ENCODE assay signal across 23 cellular contexts in the genomic region with DNA sequence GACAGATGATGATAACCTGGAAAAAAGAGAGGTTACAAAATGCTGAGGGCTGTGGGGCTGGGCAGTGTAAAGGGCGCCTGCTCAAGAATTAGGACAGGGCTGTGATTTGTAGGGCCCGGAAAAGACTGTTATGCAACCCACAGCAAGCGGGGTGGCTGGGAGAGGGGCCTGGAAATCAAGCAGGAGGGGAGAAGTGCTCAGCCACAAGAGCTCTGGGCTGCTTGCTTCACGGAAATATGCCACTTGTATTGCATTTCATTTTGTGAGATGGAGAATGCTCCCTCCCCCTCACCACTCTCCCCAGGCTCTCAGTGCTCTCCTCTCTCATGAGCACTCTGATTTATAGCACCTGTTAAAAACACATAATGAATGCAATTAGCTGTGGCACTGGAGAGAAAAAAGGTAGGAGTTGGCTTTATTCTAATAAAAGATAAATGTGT. TPM values are rescaled to one million over a fixed set of nuclear protein-coding genes. Genes with fewer than 3 reads are reported as not detected.
DNase-seq lines count a peak whose midpoint lies in the region; ATAC-seq and TF ChIP-seq lines count a peak whose summit lies in the region.
"Had no signal": no experiment of that assay in that cellular context is flagged by ENCODE, and none has a peak within 500 bp of the region (broad histone marks: within the 10 kb centered on the region; RNA-seq: fewer than 3 reads in every experiment).

No MANE protein-coding gene starts in this region.

- no peaks in the 10 kb centered on the region for H3K36me3 ChIP-seq in hepatocyte (replicated peaks; ENCODE audit: insufficient read depth, low read depth)
- no peaks in the 10 kb centered on the region for H3K36me3 ChIP-seq in naive thymus-derived CD4-positive, alpha-beta T cell (ENCODE audit: control insufficient read depth in 2 of 3, insufficient read depth in 3 of 3, low read length in 3 of 3)
- H3K36me3 ChIP-seq: esophagus muscularis mucosa, pancreas, upper lobe of left lung had no signal

- peak overlapping the region; percentile 27 for H3K27ac ChIP-seq in hepatocyte
- H3K27ac ChIP-seq in naive thymus-derived CD4-positive, alpha-beta T cell (ENCODE audit: low read depth, low read length), result no peak overlapping the region
- H3K27ac ChIP-seq: esophagus muscularis mucosa, pancreas, upper lobe of left lung had no signal

- CTCF ChIA-PET in naive thymus-derived CD4-positive, alpha-beta T cell (lab: Charles Lee), result no interaction called here

- H3K4me3 Mint-ChIP-seq in type B pancreatic cell, result peak overlapping the region; percentile 39
- H3K4me3 Mint-ChIP-seq in naive thymus-derived CD4-positive, alpha-beta T cell, result no peak overlapping the region
- H3K4me3 Mint-ChIP-seq: activated naive CD4-positive, alpha-beta T cell treated with anti-CD3 and anti-CD28 coated beads, Interleukin-2, amount 50 U/mL, for 24 hours; stimulated activated naive B cell treated with anti-CD40 and anti-IgM and Interleukin-4, amounts not matched to agents 10 μg/mL and 1 μg/mL and 100 μg/mL, for 72 hours had no signal

- H3K4me1 ChIP-seq in hepatocyte (ENCODE audit: insufficient read depth), result peaks cover 45% of the 10 kb centered on the region
- no peaks in the 10 kb centered on the region for H3K4me1 ChIP-seq in naive thymus-derived CD4-positive, alpha-beta T cell (ENCODE audit: control insufficient read depth in 2 of 2, insufficient read depth in 2 of 2, low read length in 2 of 2)

- peak overlapping the region; percentile 28 for H3K4me2 ChIP-seq in hepatocyte

- DNase-seq in NCI-H2107 treated with DMSO at 0.1 percent for 48 hours (lab: John Stamatoyannopoulos, UW; ENCODE audit: unreplicated experiment) (peak; percentile 45), NCI-H2107 (lab: John Stamatoyannopoulos, UW) (no peak), NCI-H2171 (lab: John Stamatoyannopoulos, UW) (peak; percentile 45), hepatocyte (ENCODE audit: low spot score) (peak; percentile 52), type B pancreatic cell (ENCODE audit: extremely low spot score, unreplicated experiment) (no peak), T1000 (lab: John Stamatoyannopoulos, UW) (no peak)
- DNase-seq in activated CD4-positive, alpha-beta T cell treated with anti-CD3 and anti-CD28 coated beads, Interleukin-2, amount 50 U/mL, for 1 hour, result no peak
- DNase-seq in naive thymus-derived CD4-positive, alpha-beta T cell, result no peak
- DNase-seq: activated CD4-positive, alpha-beta T cell treated with anti-CD3 and anti-CD28 coated beads for 1 hour; activated T-cell treated with anti-CD3 and anti-CD28 coated beads for 4 hours; HCEC 1CT; IMR-90; kidney; mucosa of descending colon; NCI-H1930; pancreas; Right ventricle myocardium superior; small intestine; stimulated activated naive B cell treated with anti-CD40 and anti-IgM and Interleukin-4, amounts not matched to agents 10 μg/mL and 1 μg/mL and 100 μg/mL, for 72 hours had no signal

- intact Hi-C loops in naive thymus-derived CD4-positive, alpha-beta T cell (cut with micrococcal nuclease), result no loop called here

- H3K9me2 ChIP-seq in hepatocyte (replicated peaks; ENCODE audit: insufficient read depth), result no peaks in the 10 kb centered on the region

- H3K9me3 ChIP-seq in hepatocyte (ENCODE audit: low read depth), result no peaks in the 10 kb centered on the region
- H3K9me3 ChIP-seq in naive thymus-derived CD4-positive, alpha-beta T cell (ENCODE audit: control insufficient read depth in 2 of 3, low read length in 3 of 3), result no peaks in the 10 kb centered on the region
- H3K9me3 ChIP-seq: esophagus muscularis mucosa, mucosa of descending colon, pancreas, upper lobe of left lung had no signal

- H3K27me3 ChIP-seq in hepatocyte, result peaks cover 67% of the 10 kb centered on the region
- peaks cover 11 to 26% of the 10 kb centered on the region in 2 donors for H3K27me3 ChIP-seq in naive thymus-derived CD4-positive, alpha-beta T cell (ENCODE audit: control insufficient read depth in 2 of 2, insufficient read depth in 2 of 2, low read length in 2 of 2)

- H4K20me1 ChIP-seq in hepatocyte (ENCODE audit: insufficient read depth, poor library complexity, severe bottlenecking), result no peaks in the 10 kb centered on the region

- peaks cover 48% of the 10 kb centered on the region for H3K4me1 Mint-ChIP-seq in type B pancreatic cell (ENCODE audit: unreplicated experiment)
- H3K4me1 Mint-ChIP-seq in naive thymus-derived CD4-positive, alpha-beta T cell, result peaks cover 4 to 18% (median 11%) of the 10 kb centered on the region in 7 donors

- TF ChIP-seq CTCF in hepatocyte (IDR thresholded peaks at IDR 0.05; ENCODE audit: poor library complexity) (no peak), type B pancreatic cell (conservative IDR thresholded peaks at IDR 0.05) (no peak)

- H3K36me3 Mint-ChIP-seq in type B pancreatic cell, result no peaks in the 10 kb centered on the region
- H3K36me3 Mint-ChIP-seq in naive thymus-derived CD4-positive, alpha-beta T cell, result peaks cover 0 to 4% (median 0%) of the 10 kb centered on the region in 5 donors
- H3K36me3 Mint-ChIP-seq: activated naive CD4-positive, alpha-beta T cell treated with anti-CD3 and anti-CD28 coated beads, Interleukin-2, amount 50 U/mL, for 24 hours had no signal

- no peak overlapping the region for H3K27ac Mint-ChIP-seq in type B pancreatic cell
- H3K27ac Mint-ChIP-seq in naive thymus-derived CD4-positive, alpha-beta T cell, result no peak overlapping the region
- H3K27ac Mint-ChIP-seq: activated naive CD4-positive, alpha-beta T cell treated with anti-CD3 and anti-CD28 coated beads, Interleukin-2, amount 50 U/mL, for 24 hours; stimulated activated naive B cell treated with anti-CD40 and anti-IgM and Interleukin-4, amounts not matched to agents 10 μg/mL and 1 μg/mL and 100 μg/mL, for 72 hours had no signal

- peaks cover 90% of the 10 kb centered on the region for H3K27me3 Mint-ChIP-seq in type B pancreatic cell
- peaks cover 71 to 89% (median 81%) of the 10 kb centered on the region in 5 donors for H3K27me3 Mint-ChIP-seq in naive thymus-derived CD4-positive, alpha-beta T cell

- no peak overlapping the region for H3K4me3 ChIP-seq in hepatocyte
- H3K4me3 ChIP-seq in naive thymus-derived CD4-positive, alpha-beta T cell (ENCODE audit: low read length), result no peak overlapping the region
- H3K4me3 ChIP-seq: esophagus muscularis mucosa, mucosa of descending colon, pancreas, upper lobe of left lung had no signal

- 12% methylated on average over 4 of the region's 4 CpGs for WGBS in hepatocyte (ENCODE audit: low lambda C conversion rate, missing lambda C conversion rate)

- ATAC-seq in naive thymus-derived CD4-positive, alpha-beta T cell, result no peak
- ATAC-seq: mucosa of descending colon; pancreas; stimulated activated naive B cell treated with anti-CD40 and anti-IgM and Interleukin-4, amounts not matched to agents 10 μg/mL and 1 μg/mL and 100 μg/mL, for 72 hours had no signal

- H3K79me2 ChIP-seq in hepatocyte, result no peaks in the 10 kb centered on the region

- H3K9me3 Mint-ChIP-seq in type B pancreatic cell, result no peaks in the 10 kb centered on the region
- H3K9me3 Mint-ChIP-seq in naive thymus-derived CD4-positive, alpha-beta T cell, result no peaks in the 10 kb centered on the region
- H3K9me3 Mint-ChIP-seq: activated naive CD4-positive, alpha-beta T cell treated with anti-CD3 and anti-CD28 coated beads, Interleukin-2, amount 50 U/mL, for 24 hours; stimulated activated naive B cell treated with anti-CD40 and anti-IgM and Interleukin-4, amounts not matched to agents 10 μg/mL and 1 μg/mL and 100 μg/mL, for 72 hours had no signal

- H2AFZ ChIP-seq in hepatocyte, result no peak overlapping the region

- POLR2A ChIA-PET in naive thymus-derived CD4-positive, alpha-beta T cell (lab: Charles Lee), result no interaction called here

RNA-seq across cellular contexts. Expression of a gene that starts 8.4 kb away (rescaled TPM):
- total RNA-seq in hepatocyte (35.6 and 39.2 TPM in 2 replicates), type B pancreatic cell (ENCODE audit: low replicate concordance) (2.4 and 17.9 TPM in 2 replicates)
- 118 and 168 TPM in 2 replicates for polyA plus RNA-seq in hepatocyte
- total RNA-seq in naive thymus-derived CD4-positive, alpha-beta T cell, result not detected
- not detected for polyA plus RNA-seq in naive thymus-derived CD4-positive, alpha-beta T cell
- total RNA-seq: esophagus muscularis mucosa; IMR-90; kidney; T-helper 2 cell treated with Interferon-gamma antibody and Interleukin-4, amounts not matched to agents 100 ng/mL and 5 ng/mL, for 36 hours had no signal
- polyA plus RNA-seq: IMR-90, pancreas had no signal

RNA-seq across cellular contexts. Expression of a gene that starts 40.6 kb away (rescaled TPM):
- total RNA-seq in hepatocyte, result 21.6 and 43.7 TPM in 2 replicates
- 39.4 and 45.6 TPM in 2 replicates for polyA plus RNA-seq in hepatocyte
- total RNA-seq in type B pancreatic cell (ENCODE audit: low replicate concordance), result 39.4 and 43.7 TPM in 2 replicates
- total RNA-seq in naive thymus-derived CD4-positive, alpha-beta T cell, result 10 to 100 TPM; 31.1 to 45.7 (median 35.9) TPM
- 10 to 100 TPM; 18.1 to 27.2 TPM for polyA plus RNA-seq in naive thymus-derived CD4-positive, alpha-beta T cell

Comparison
In these comparisons a context has a peak if more than half of its experiments do, and no peak if none do; other contexts are left out.
1. DNase-seq: peak in NCI-H2107 treated with DMSO at 0.1 percent for 48 hours (single experiment), NCI-H2171 (single experiment) and hepatocyte (single experiment); none in NCI-H2107 (single experiment), type B pancreatic cell (single experiment), T1000 (single experiment), activated CD4-positive, alpha-beta T cell treated with anti-CD3 and anti-CD28 coated beads, Interleukin-2, amount 50 U/mL, for 1 hour (single experiment) and naive thymus-derived CD4-positive, alpha-beta T cell (0 of 9).